Comparison of ENCODE assay signal across 7 cellular contexts in the genomic region with DNA sequence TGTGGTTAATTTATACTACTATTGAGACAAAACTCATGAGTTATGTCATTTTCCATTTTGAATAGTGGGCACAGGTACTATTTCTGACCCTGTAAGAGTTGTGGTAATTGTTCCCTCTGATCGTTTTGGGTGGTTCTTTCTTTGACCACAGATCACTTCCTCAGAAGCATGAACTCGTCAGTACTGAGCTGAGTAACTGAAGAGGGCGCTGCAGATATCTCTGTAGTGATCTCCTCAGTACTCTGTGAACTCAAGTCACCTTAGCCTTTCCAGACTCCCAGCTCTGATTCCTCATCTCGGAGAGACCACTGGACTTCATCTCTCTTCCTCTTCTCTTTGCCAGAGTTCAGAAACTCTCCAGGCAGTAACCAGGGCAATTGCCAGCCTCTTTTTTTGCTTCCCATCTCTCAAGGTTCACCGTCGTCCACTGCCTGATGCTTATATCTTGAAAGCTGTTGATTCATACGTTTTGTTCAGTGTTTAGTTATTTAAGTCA. TPM values are rescaled to one million over a fixed set of nuclear protein-coding genes. Genes with fewer than 3 reads are reported as not detected.
A peak's percentile ranks its signal among the peaks of the same experiment; 100 is the strongest.
DNase-seq lines count a peak whose midpoint lies in the region; ATAC-seq, FAIRE-seq and TF ChIP-seq lines count a peak whose summit lies in the region.

No MANE protein-coding gene starts in this region.

- no peak for DNase-seq in RWPE2 (ENCODE audit: low spot score)
- DNase-seq in astrocyte (ENCODE audit: low read depth), result peak; percentile 4
- peak; percentile 1 for DNase-seq in naive B cell
- DNase-seq in NCI-H1417 treated with DMSO at 0.1 percent for 48 hours (lab: John Stamatoyannopoulos, UW), result no peak
- DNase-seq in DMS114 treated with DMSO at 0.1 percent for 48 hours (lab: John Stamatoyannopoulos, UW; ENCODE audit: unreplicated experiment), result no peak

- no peak overlapping the region for H2AFZ ChIP-seq in astrocyte (ENCODE audit: low read depth, low read length)

- H3K4me1 Mint-ChIP-seq in astrocyte (ENCODE audit: low read depth, unreplicated experiment) (peaks cover 9% of the 10 kb centered on the region), naive B cell (peaks cover 0 to 7% (median 0%) of the 10 kb centered on the region in 3 donors)

- peak; percentile 22 for TF ChIP-seq CTCF in RWPE2 (IDR thresholded peaks at IDR 0.05; ENCODE audit: poor library complexity, severe bottlenecking)
- TF ChIP-seq CTCF in astrocyte (IDR thresholded peaks at IDR 0.05; ENCODE audit: insufficient read depth, low read depth, low read length), result peak; percentile 18

- H3K36me3 ChIP-seq in RWPE2 (ENCODE audit: low read depth) (no peaks in the 10 kb centered on the region), astrocyte (ENCODE audit: insufficient read depth, low read length) (no peaks in the 10 kb centered on the region)

- no peak overlapping the region for H3K9ac ChIP-seq in astrocyte (ENCODE audit: low read length)

- peak; percentile 85 for ATAC-seq in GM18861 (IDR thresholded peaks at IDR 0.05; ENCODE audit: unreplicated experiment)
- ATAC-seq in HG02884 (IDR thresholded peaks at IDR 0.05; ENCODE audit: unreplicated experiment), result peak; percentile 95
- ATAC-seq in RWPE2 (ENCODE audit: low read depth), result peak; percentile 59; the same call in 1 of the 3 replicates
- ATAC-seq in naive B cell (ENCODE audit: low read depth in 2 of 2), result peak; percentile 53 to 70

- H3K4me2 ChIP-seq in astrocyte (ENCODE audit: low read length), result no peak overlapping the region

- H3K79me2 ChIP-seq in astrocyte (ENCODE audit: insufficient read depth, low read length), result no peaks in the 10 kb centered on the region

- no peaks in the 10 kb centered on the region for H3K27me3 Mint-ChIP-seq in astrocyte (ENCODE audit: low read depth, unreplicated experiment)
- H3K27me3 Mint-ChIP-seq in naive B cell, result peaks cover 21 to 42% (median 30%) of the 10 kb centered on the region in 3 donors

- no peaks in the 10 kb centered on the region for H3K9me3 Mint-ChIP-seq in astrocyte (ENCODE audit: unreplicated experiment)
- H3K9me3 Mint-ChIP-seq in naive B cell, result no peaks in the 10 kb centered on the region

- H3K27ac ChIP-seq in RWPE2 (ENCODE audit: poor library complexity, severe bottlenecking), result no peak overlapping the region
- no peak overlapping the region for H3K27ac ChIP-seq in astrocyte (ENCODE audit: low read depth, low read length)

- H3K36me3 Mint-ChIP-seq in astrocyte (ENCODE audit: low read depth, unreplicated experiment), result no peaks in the 10 kb centered on the region
- no peaks in the 10 kb centered on the region for H3K36me3 Mint-ChIP-seq in naive B cell

- H3K4me3 Mint-ChIP-seq in astrocyte (ENCODE audit: unreplicated experiment) (no peak overlapping the region), naive B cell (peak overlapping the region in 1 of 8 donors; percentile 2)

- H3K27me3 ChIP-seq in RWPE2 (ENCODE audit: insufficient read depth, poor library complexity, severe bottlenecking) (peaks cover 7% of the 10 kb centered on the region), astrocyte (ENCODE audit: insufficient read depth, low read length) (no peaks in the 10 kb centered on the region)

- H3K4me3 ChIP-seq in RWPE2 (ENCODE audit: severe bottlenecking), result no peak overlapping the region
- no peak overlapping the region for H3K4me3 ChIP-seq in astrocyte (ENCODE audit: insufficient read depth, low read depth, low read length)

- H4K20me1 ChIP-seq in astrocyte (ENCODE audit: insufficient read depth, low read length), result no peaks in the 10 kb centered on the region

- H3K4me1 ChIP-seq in RWPE2 (ENCODE audit: insufficient read depth, poor library complexity, severe bottlenecking) (no peaks in the 10 kb centered on the region), astrocyte (ENCODE audit: insufficient read depth, low read length) (no peaks in the 10 kb centered on the region)

- H3K9me3 ChIP-seq in RWPE2 (ENCODE audit: severe bottlenecking) (no peaks in the 10 kb centered on the region), astrocyte (ENCODE audit: insufficient read depth, low read depth, low read length) (no peaks in the 10 kb centered on the region)

- no peak for FAIRE-seq in astrocyte (lab: Jason Lieb, UNC)

- H3K27ac Mint-ChIP-seq in astrocyte (ENCODE audit: unreplicated experiment) (no peak overlapping the region), naive B cell (peak overlapping the region in 1 of 6 donors; percentile 13)

RNA-seq across cellular contexts. Expression of gene IL1RL1, which starts 9.4 kb away (rescaled TPM):
- 0.27 TPM in 1 of 2 replicates, not detected in the other for total RNA-seq in astrocyte
- not detected for polyA plus RNA-seq in naive B cell (ENCODE audit: low read depth in 6 of 6)

RNA-seq across cellular contexts. Expression of gene IL18R1, which starts 53.7 kb away (rescaled TPM):
- total RNA-seq in astrocyte, result 2.4 and 4.4 TPM in 2 replicates
- 1 to 10 TPM in 1 of 6 donors, under 1 TPM in 4, not detected in 1; 0.15 to 1.7 (median 0.32) TPM for polyA plus RNA-seq in naive B cell (ENCODE audit: low read depth in 6 of 6)

Comparison
In these comparisons a context has a peak if more than half of its experiments do, and no peak if none do; other contexts are left out.
1. DNase-seq: peak in astrocyte (single experiment) and naive B cell (single experiment); none in RWPE2 (single experiment), NCI-H1417 treated with DMSO at 0.1 percent for 48 hours (single experiment) and DMS114 treated with DMSO at 0.1 percent for 48 hours (single experiment).
2. Peak in every context shown above with its lines, with median percentiles within 50 percentile points of each other: ATAC-seq.